In genomic region chr16:10541396-10541795, GRCh38 we compare ENCODE assay signal across 20 cellular contexts. TPM values are rescaled to one million over a fixed set of nuclear protein-coding genes. Genes with fewer than 3 reads are reported as not detected.
DNase-seq lines count a peak whose midpoint lies in the region; ATAC-seq and TF ChIP-seq lines count a peak whose summit lies in the region.
"Had no signal": no experiment of that assay in that cellular context is flagged by ENCODE, and none has a peak within 500 bp of the region (broad histone marks: within the 10 kb centered on the region; RNA-seq: fewer than 3 reads in every experiment).

No MANE protein-coding gene starts in this region.

- TF ChIP-seq POLR2A in gastroesophageal sphincter (IDR thresholded peaks at IDR 0.05) (no peak), sigmoid colon (IDR thresholded peaks at IDR 0.05) (no peak)

- intact Hi-C loops in sigmoid colon (cut with DNase I): no loop called here

- peaks cover 0 to 99% of the 10 kb centered on the region in 2 donors for H3K36me3 ChIP-seq in gastroesophageal sphincter
- peaks cover 30 to 98% (median 45%) of the 10 kb centered on the region in 4 donors for H3K36me3 ChIP-seq in sigmoid colon
- H3K36me3 ChIP-seq in WERI-Rb-1: peaks cover 35% of the 10 kb centered on the region

- DNase-seq in NCI-H82 treated with DMSO at 0.1 percent for 48 hours (lab: John Stamatoyannopoulos, UW; ENCODE audit: unreplicated experiment) (peak; percentile 5), left kidney (ENCODE audit: low read depth, low spot score) (peak; percentile 55), sigmoid colon (peak; percentile 71), WERI-Rb-1 (no peak), MV-4-11 (lab: John Stamatoyannopoulos, UW) (no peak)
- DNase-seq: Calu3; CD8-positive, alpha-beta T cell; Karpas-422; NCI-H1048; NCI-H1436; NCI-H2081; NCI-H2171 treated with DMSO at 0.1 percent for 48 hours; NCI-H446 treated with DMSO at 0.1 percent for 48 hours; NCI-H69; OCI-M1; SIG-M5 had no signal

- H3K27me3 ChIP-seq in gastroesophageal sphincter (no peaks in the 10 kb centered on the region), sigmoid colon (no peaks in the 10 kb centered on the region), WERI-Rb-1 (ENCODE audit: insufficient read depth, low read depth, severe bottlenecking) (no peaks in the 10 kb centered on the region)
- H3K27me3 ChIP-seq: BLaER1 treated with 17β-estradiol and CSF1 and Interleukin-3, amounts not matched to agents 10 nM and 100 nM had no signal

- no peak overlapping the region for H3K27ac ChIP-seq in gastroesophageal sphincter
- no peak overlapping the region for H3K27ac ChIP-seq in sigmoid colon
- H3K27ac ChIP-seq in WERI-Rb-1: no peak overlapping the region
- H3K27ac ChIP-seq: BLaER1 treated with 17β-estradiol and CSF1 and Interleukin-3, amounts not matched to agents 10 nM and 100 nM had no signal

- no peak for TF ChIP-seq EP300 in gastroesophageal sphincter (IDR thresholded peaks at IDR 0.05)
- no peak for TF ChIP-seq EP300 in sigmoid colon (IDR thresholded peaks at IDR 0.05)

- H3K4me3 ChIP-seq in gastroesophageal sphincter (no peak overlapping the region), sigmoid colon (no peak overlapping the region), WERI-Rb-1 (ENCODE audit: low read depth, low read length) (no peak overlapping the region)
- H3K4me3 ChIP-seq: BLaER1 treated with 17β-estradiol and CSF1 and Interleukin-3, amounts not matched to agents 10 nM and 100 nM had no signal

- no peaks in the 10 kb centered on the region for H3K9me3 ChIP-seq in gastroesophageal sphincter
- no peaks in the 10 kb centered on the region for H3K9me3 ChIP-seq in sigmoid colon
- H3K9me3 ChIP-seq in WERI-Rb-1 (ENCODE audit: severe bottlenecking): no peaks in the 10 kb centered on the region

- no peak for TF ChIP-seq CTCF in gastroesophageal sphincter (IDR thresholded peaks at IDR 0.05)
- TF ChIP-seq CTCF in sigmoid colon (IDR thresholded peaks at IDR 0.05): no peak
- no peak for TF ChIP-seq CTCF in WERI-Rb-1 (IDR thresholded peaks at IDR 0.05; ENCODE audit: low read depth, low read length)

- ATAC-seq in gastroesophageal sphincter: peak; percentile 49
- no peak for ATAC-seq in HG02798 (IDR thresholded peaks at IDR 0.05; ENCODE audit: poor library complexity, unreplicated experiment)
- ATAC-seq in GM18867 (IDR thresholded peaks at IDR 0.05; ENCODE audit: unreplicated experiment): no peak
- ATAC-seq: CD8-positive, alpha-beta T cell had no signal

- H3K4me1 ChIP-seq in gastroesophageal sphincter: peaks cover 0 to 6% (median 2%) of the 10 kb centered on the region in 3 donors
- H3K4me1 ChIP-seq in sigmoid colon: peaks cover 0 to 10% (median 1%) of the 10 kb centered on the region in 4 donors
- H3K4me1 ChIP-seq: BLaER1 treated with 17β-estradiol and CSF1 and Interleukin-3, amounts not matched to agents 10 nM and 100 nM had no signal

- WGBS in gastroesophageal sphincter (ENCODE audit: low coverage in 1 of 2), 2 donors: 72 to 78% methylated on average over 7 to 9 of the region's 10 CpGs
- WGBS in sigmoid colon, 2 donors: 83 to 90% methylated on average over 10 of the region's 10 CpGs

RNA-seq across cellular contexts. Expression of gene EMP2, which starts 39.0 kb away (rescaled TPM):
- total RNA-seq in gastroesophageal sphincter: 10 to 100 TPM; 52.8 to 94.7 (median 69.7) TPM
- 10 to 100 TPM; 38.3 to 57.3 (median 42.8) TPM for total RNA-seq in sigmoid colon
- 10 to 100 TPM in 2 of 3 donors, 1 to 10 TPM in 1; 7.2 to 49.5 (median 10.6) TPM for polyA plus RNA-seq in sigmoid colon
- total RNA-seq: CD8-positive, alpha-beta T cell had no signal

Comparison
In these comparisons a context has a peak if more than half of its experiments do, and no peak if none do; other contexts are left out.
1. DNase-seq: peak in NCI-H82 treated with DMSO at 0.1 percent for 48 hours (single experiment), left kidney (single experiment) and sigmoid colon (single experiment); none in WERI-Rb-1 (single experiment) and MV-4-11 (single experiment).